22 cellular contexts compared by ENCODE assay signal in the genomic region with DNA sequence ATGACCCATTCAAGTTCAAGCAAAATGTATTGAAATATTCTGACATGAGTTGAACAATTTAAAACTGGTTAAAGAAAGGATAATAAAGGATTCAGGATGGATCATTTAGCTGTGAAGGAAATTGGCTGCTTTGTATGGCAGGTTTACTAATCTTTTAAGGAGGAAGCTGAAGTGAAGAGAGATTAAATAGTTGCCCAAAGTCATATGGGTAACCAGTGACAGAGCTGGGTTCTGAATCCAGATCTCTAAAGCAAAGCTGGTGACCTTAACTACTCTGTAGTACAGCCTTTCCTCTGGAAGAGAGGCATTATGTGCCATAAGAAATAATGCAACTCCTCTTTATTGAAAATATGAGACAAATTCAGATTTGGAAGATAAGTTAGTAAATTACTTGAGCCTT. TPM values are rescaled to one million over a fixed set of nuclear protein-coding genes. Genes with fewer than 3 reads are reported as not detected.
A peak's percentile ranks its signal among the peaks of the same experiment; 100 is the strongest.
DNase-seq lines count a peak whose midpoint lies in the region; ATAC-seq, FAIRE-seq and TF ChIP-seq lines count a peak whose summit lies in the region.
"Had no signal": no experiment of that assay in that cellular context is flagged by ENCODE, and none has a peak within 500 bp of the region (broad histone marks: within the 10 kb centered on the region; RNA-seq: fewer than 3 reads in every experiment).

No MANE protein-coding gene starts in this region.

- CTCF ChIA-PET in Calu3 (lab: Charles Lee): interaction anchor here (0.6 kb wide), 1 partner anchor 1147 kb away, joined by 3 read pairs; no protein-coding TSS in a partner anchor

- peaks cover 98% of the 10 kb centered on the region for H3K79me2 ChIP-seq in GM23338 (replicated peaks; ENCODE audit: insufficient read depth)

- no peaks in the 10 kb centered on the region for H4K20me1 ChIP-seq in GM23338 (replicated peaks; ENCODE audit: insufficient read depth)
- H4K20me1 ChIP-seq: BLaER1 treated with 17β-estradiol and CSF1 and Interleukin-3, amounts not matched to agents 10 nM and 100 nM had no signal

- H3F3A ChIP-seq in GM23338 (replicated peaks; ENCODE audit: low read depth): no peaks in the 10 kb centered on the region

- DNase-seq in Calu3 (no peak), GM23338 (ENCODE audit: low spot score) (no peak), WERI-Rb-1 (no peak), occipital lobe (lab: John Stamatoyannopoulos, UW) (no peak), GF-D8 (lab: John Stamatoyannopoulos, UW) (no peak), NCI-H510A treated with DMSO at 0.1 percent for 48 hours (lab: John Stamatoyannopoulos, UW) (no peak), left ventricle myocardium superior (no peak)
- DNase-seq: CD8-positive, alpha-beta T cell; COR-L47; DMS153; DMS79; GDM1; HCEC 1CT; HFFc6; IMR-90 had no signal

- no peaks in the 10 kb centered on the region for H3K9me2 ChIP-seq in GM23338 (ENCODE audit: insufficient read depth)

- H3K27me3 Mint-ChIP-seq in Calu3 (ENCODE audit: unreplicated experiment): no peaks in the 10 kb centered on the region
- peaks cover 4% of the 10 kb centered on the region for H3K27me3 Mint-ChIP-seq in GM23338 (ENCODE audit: insufficient read depth, low read depth, poor library complexity)

- FAIRE-seq in islet of Langerhans (lab: Jason Lieb, UNC): peak; percentile 13
- FAIRE-seq: GM12878, GM19239, HTR-8/SVneo, K562 had no signal

- H3K4me1 Mint-ChIP-seq in Calu3 (ENCODE audit: low read depth, unreplicated experiment) (peaks cover 47% of the 10 kb centered on the region), GM23338 (peaks cover 57% of the 10 kb centered on the region)
- H3K4me1 Mint-ChIP-seq: B cell had no signal

- no peak overlapping the region for H3K4me3 ChIP-seq in GM23338
- peak overlapping the region; percentile 12 for H3K4me3 ChIP-seq in WERI-Rb-1 (ENCODE audit: low read depth, low read length)
- H3K4me3 ChIP-seq: BLaER1 treated with 17β-estradiol and CSF1 and Interleukin-3, amounts not matched to agents 10 nM and 100 nM; GM12878; K562 had no signal

- BruUV-seq in Calu3 (replicated peaks; lab: Mats Ljungman, UMichigan): no TSS peak

- no peaks in the 10 kb centered on the region for H3K9me3 ChIP-seq in WERI-Rb-1 (ENCODE audit: severe bottlenecking)
- H3K9me3 ChIP-seq: BLaER1 treated with 17β-estradiol and CSF1 and Interleukin-3, amounts not matched to agents 10 nM and 100 nM had no signal

- no peak overlapping the region for H3K4me3 Mint-ChIP-seq in Calu3 (ENCODE audit: low read depth, unreplicated experiment)
- no peak overlapping the region for H3K4me3 Mint-ChIP-seq in GM23338
- H3K4me3 Mint-ChIP-seq: B cell; CD8-positive, alpha-beta T cell; HFFc6 had no signal

- H3K36me3 ChIP-seq in GM23338 (ENCODE audit: insufficient read depth) (no peaks in the 10 kb centered on the region), WERI-Rb-1 (no peaks in the 10 kb centered on the region)
- H3K36me3 ChIP-seq: BLaER1 treated with 17β-estradiol and CSF1 and Interleukin-3, amounts not matched to agents 10 nM and 100 nM had no signal

- H3K4me1 ChIP-seq in GM23338 (ENCODE audit: insufficient read depth): peaks cover 64% of the 10 kb centered on the region
- H3K4me1 ChIP-seq: BLaER1 treated with 17β-estradiol and CSF1 and Interleukin-3, amounts not matched to agents 10 nM and 100 nM had no signal

- ATAC-seq in GM23338: no peak
- ATAC-seq in left ventricle myocardium superior: no peak
- ATAC-seq: CD8-positive, alpha-beta T cell; GM12878; K562 had no signal

- no peak overlapping the region for H3K27ac ChIP-seq in GM23338 (ENCODE audit: low read depth)
- H3K27ac ChIP-seq in WERI-Rb-1: no peak overlapping the region
- H3K27ac ChIP-seq: BLaER1 treated with 17β-estradiol and CSF1 and Interleukin-3, amounts not matched to agents 10 nM and 100 nM had no signal

- TF ChIP-seq CTCF in Calu3 (IDR thresholded peaks at IDR 0.05; ENCODE audit: unreplicated experiment) (no peak), GM23338 (conservative IDR thresholded peaks at IDR 0.05; ENCODE audit: low read depth in 2 of 2) (no peak), WERI-Rb-1 (IDR thresholded peaks at IDR 0.05; ENCODE audit: low read depth, low read length) (no peak)

- H3K4me2 ChIP-seq in GM23338: peak overlapping the region; percentile 39; the same call in 1 of the 2 replicates
- H3K4me2 ChIP-seq: BLaER1 treated with 17β-estradiol and CSF1 and Interleukin-3, amounts not matched to agents 10 nM and 100 nM had no signal

- intact Hi-C loops in Calu3 (cut with micrococcal nuclease; ENCODE audit: unreplicated experiment): no loop called here
- intact Hi-C loops in left ventricle myocardium superior (cut with micrococcal nuclease): no loop called here

- H3K27ac Mint-ChIP-seq in Calu3 (ENCODE audit: unreplicated experiment) (peak overlapping the region; percentile 20), GM23338 (no peak overlapping the region)
- H3K27ac Mint-ChIP-seq: B cell; CD8-positive, alpha-beta T cell; HFFc6 had no signal

- H2AFZ ChIP-seq in GM23338: no peak overlapping the region

- H3K27me3 ChIP-seq in GM23338 (ENCODE audit: insufficient read depth) (no peaks in the 10 kb centered on the region), WERI-Rb-1 (ENCODE audit: insufficient read depth, low read depth, severe bottlenecking) (no peaks in the 10 kb centered on the region)
- H3K27me3 ChIP-seq: BLaER1 treated with 17β-estradiol and CSF1 and Interleukin-3, amounts not matched to agents 10 nM and 100 nM had no signal

- no peaks in the 10 kb centered on the region for H3K9me3 Mint-ChIP-seq in Calu3 (ENCODE audit: low read depth, unreplicated experiment)
- H3K9me3 Mint-ChIP-seq in GM23338: no peaks in the 10 kb centered on the region
- H3K9me3 Mint-ChIP-seq: CD8-positive, alpha-beta T cell; HFFc6 had no signal

- H3K36me3 Mint-ChIP-seq in Calu3 (ENCODE audit: insufficient read depth, unreplicated experiment): no peaks in the 10 kb centered on the region
- H3K36me3 Mint-ChIP-seq in GM23338 (ENCODE audit: low read depth): no peaks in the 10 kb centered on the region
- H3K36me3 Mint-ChIP-seq: CD8-positive, alpha-beta T cell had no signal

TF ChIP-seq in GM23338, 12 proteins besides CTCF, POLR2A, EP300 and RAD21:
- TF ChIP-seq ZNF114 (CRISPR knock-in tag; IDR thresholded peaks at IDR 0.05) (no peak), ZNF331 (CRISPR knock-in tag; IDR thresholded peaks at IDR 0.05; ENCODE audit: low read depth) (no peak), EZH2 (IDR thresholded peaks at IDR 0.05; ENCODE audit: low read depth, unreplicated experiment) (no peak), ETS1 (IDR thresholded peaks at IDR 0.05) (no peak), EZH2phosphoT487 (IDR thresholded peaks at IDR 0.05; ENCODE audit: unreplicated experiment) (no peak), JUNB (IDR thresholded peaks at IDR 0.05; ENCODE audit: unreplicated experiment) (no peak), STAT1 (IDR thresholded peaks at IDR 0.05; ENCODE audit: unreplicated experiment) (no peak), NANOG (IDR thresholded peaks at IDR 0.05; ENCODE audit: borderline replicate concordance) (no peak)
- TF ChIP-seq, protein P1, sequence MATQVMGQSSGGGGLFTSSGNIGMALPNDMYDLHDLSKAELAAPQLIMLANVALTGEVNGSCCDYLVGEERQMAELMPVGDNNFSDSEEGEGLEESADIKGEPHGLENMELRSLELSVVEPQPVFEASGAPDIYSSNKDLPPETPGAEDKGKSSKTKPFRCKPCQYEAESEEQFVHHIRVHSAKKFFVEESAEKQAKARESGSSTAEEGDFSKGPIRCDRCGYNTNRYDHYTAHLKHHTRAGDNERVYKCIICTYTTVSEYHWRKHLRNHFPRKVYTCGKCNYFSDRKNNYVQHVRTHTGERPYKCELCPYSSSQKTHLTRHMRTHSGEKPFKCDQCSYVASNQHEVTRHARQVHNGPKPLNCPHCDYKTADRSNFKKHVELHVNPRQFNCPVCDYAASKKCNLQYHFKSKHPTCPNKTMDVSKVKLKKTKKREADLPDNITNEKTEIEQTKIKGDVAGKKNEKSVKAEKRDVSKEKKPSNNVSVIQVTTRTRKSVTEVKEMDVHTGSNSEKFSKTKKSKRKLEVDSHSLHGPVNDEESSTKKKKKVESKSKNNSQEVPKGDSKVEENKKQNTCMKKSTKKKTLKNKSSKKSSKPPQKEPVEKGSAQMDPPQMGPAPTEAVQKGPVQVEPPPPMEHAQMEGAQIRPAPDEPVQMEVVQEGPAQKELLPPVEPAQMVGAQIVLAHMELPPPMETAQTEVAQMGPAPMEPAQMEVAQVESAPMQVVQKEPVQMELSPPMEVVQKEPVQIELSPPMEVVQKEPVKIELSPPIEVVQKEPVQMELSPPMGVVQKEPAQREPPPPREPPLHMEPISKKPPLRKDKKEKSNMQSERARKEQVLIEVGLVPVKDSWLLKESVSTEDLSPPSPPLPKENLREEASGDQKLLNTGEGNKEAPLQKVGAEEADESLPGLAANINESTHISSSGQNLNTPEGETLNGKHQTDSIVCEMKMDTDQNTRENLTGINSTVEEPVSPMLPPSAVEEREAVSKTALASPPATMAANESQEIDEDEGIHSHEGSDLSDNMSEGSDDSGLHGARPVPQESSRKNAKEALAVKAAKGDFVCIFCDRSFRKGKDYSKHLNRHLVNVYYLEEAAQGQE (IDR thresholded peaks at IDR 0.05; ENCODE audit: unreplicated experiment): no peak

RNA-seq across cellular contexts. Expression of gene FHIP1A, which starts 22.8 kb away (rescaled TPM):
- total RNA-seq in Calu3 (2022): 19.3 and 25.9 TPM in 2 replicates
- 95.8 and 108 TPM in 2 replicates for total RNA-seq in GM23338 (2014; rRNA removed; shearing (Covaris generic))
- 9.4 and 11.3 TPM in 2 replicates for polyA plus RNA-seq in GM23338 (2016; fragmentation: Nextera tagmentation; extraction: Ambion mirVana)
- 3.3 TPM for total RNA-seq in occipital lobe
- total RNA-seq in left ventricle myocardium superior: 20.2 TPM
